ENCODE assay signal across 1 cellular context in the genomic region with DNA sequence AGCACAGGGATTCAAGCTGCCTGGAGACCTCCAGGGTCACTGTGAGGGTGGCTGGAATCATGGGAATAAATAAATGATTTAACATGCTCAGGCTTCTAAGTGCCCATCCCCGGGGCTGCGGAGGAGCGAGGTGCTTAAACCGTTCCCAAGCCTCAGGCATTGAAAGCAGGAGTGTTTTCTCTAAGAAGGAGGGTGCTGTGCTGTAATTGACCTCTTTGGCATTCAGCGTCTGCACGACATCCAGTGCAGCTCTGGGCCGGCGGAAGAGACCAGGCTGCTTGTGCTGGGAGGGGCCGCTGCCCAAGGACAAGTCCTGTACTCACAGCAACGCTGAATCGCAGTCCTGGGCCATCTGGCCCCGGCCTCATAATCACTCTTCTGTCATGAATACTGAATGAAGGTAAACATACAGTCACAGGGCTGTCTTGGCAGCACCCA.
TF ChIP-seq lines count a peak whose summit lies in the region.

No MANE protein-coding gene starts in this region.

TF ChIP-seq in HepG2, 621 proteins besides CTCF, POLR2A, EP300 and RAD21 (continued from another document and continues in another):
- TF ChIP-seq, protein P1, sequence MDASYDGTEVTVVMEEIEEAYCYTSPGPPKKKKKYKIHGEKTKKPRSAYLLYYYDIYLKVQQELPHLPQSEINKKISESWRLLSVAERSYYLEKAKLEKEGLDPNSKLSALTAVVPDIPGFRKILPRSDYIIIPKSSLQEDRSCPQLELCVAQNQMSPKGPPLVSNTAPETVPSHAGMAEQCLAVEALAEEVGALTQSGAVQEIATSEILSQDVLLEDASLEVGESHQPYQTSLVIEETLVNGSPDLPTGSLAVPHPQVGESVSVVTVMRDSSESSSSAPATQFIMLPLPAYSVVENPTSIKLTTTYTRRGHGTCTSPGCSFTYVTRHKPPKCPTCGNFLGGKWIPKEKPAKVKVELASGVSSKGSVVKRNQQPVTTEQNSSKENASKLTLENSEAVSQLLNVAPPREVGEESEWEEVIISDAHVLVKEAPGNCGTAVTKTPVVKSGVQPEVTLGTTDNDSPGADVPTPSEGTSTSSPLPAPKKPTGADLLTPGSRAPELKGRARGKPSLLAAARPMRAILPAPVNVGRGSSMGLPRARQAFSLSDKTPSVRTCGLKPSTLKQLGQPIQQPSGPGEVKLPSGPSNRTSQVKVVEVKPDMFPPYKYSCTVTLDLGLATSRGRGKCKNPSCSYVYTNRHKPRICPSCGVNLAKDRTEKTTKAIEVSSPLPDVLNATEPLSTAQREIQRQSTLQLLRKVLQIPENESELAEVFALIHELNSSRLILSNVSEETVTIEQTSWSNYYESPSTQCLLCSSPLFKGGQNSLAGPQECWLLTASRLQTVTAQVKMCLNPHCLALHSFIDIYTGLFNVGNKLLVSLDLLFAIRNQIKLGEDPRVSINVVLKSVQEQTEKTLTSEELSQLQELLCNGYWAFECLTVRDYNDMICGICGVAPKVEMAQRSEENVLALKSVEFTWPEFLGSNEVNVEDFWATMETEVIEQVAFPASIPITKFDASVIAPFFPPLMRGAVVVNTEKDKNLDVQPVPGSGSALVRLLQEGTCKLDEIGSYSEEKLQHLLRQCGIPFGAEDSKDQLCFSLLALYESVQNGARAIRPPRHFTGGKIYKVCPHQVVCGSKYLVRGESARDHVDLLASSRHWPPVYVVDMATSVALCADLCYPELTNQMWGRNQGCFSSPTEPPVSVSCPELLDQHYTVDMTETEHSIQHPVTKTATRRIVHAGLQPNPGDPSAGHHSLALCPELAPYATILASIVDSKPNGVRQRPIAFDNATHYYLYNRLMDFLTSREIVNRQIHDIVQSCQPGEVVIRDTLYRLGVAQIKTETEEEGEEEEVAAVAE (CRISPR knock-in tag; IDR thresholded peaks at IDR 0.05; ENCODE audit: borderline replicate concordance): no peak
- TF ChIP-seq HMG20A (CRISPR knock-in tag; IDR thresholded peaks at IDR 0.05; ENCODE audit: borderline replicate concordance): no peak
- TF ChIP-seq KDM1A (CRISPR knock-in tag; IDR thresholded peaks at IDR 0.05): no peak
- no peak for TF ChIP-seq RORA (CRISPR knock-in tag; IDR thresholded peaks at IDR 0.05)
- TF ChIP-seq FOXJ3 (CRISPR knock-in tag; IDR thresholded peaks at IDR 0.05; ENCODE audit: borderline replicate concordance): no peak
- TF ChIP-seq, protein P2, sequence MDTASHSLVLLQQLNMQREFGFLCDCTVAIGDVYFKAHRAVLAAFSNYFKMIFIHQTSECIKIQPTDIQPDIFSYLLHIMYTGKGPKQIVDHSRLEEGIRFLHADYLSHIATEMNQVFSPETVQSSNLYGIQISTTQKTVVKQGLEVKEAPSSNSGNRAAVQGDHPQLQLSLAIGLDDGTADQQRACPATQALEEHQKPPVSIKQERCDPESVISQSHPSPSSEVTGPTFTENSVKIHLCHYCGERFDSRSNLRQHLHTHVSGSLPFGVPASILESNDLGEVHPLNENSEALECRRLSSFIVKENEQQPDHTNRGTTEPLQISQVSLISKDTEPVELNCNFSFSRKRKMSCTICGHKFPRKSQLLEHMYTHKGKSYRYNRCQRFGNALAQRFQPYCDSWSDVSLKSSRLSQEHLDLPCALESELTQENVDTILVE (CRISPR knock-in tag; IDR thresholded peaks at IDR 0.05): no peak
- no peak for TF ChIP-seq PLRG1 (conservative IDR thresholded peaks at IDR 0.05)
- no peak for TF ChIP-seq YY1 (IDR thresholded peaks at IDR 0.05; ENCODE audit: insufficient read depth, insufficient replicate concordance, low read depth, low read length)
- TF ChIP-seq THAP11 (CRISPR knock-in tag; IDR thresholded peaks at IDR 0.05): no peak
- no peak for TF ChIP-seq JUNB (CRISPR knock-in tag; IDR thresholded peaks at IDR 0.05; ENCODE audit: borderline replicate concordance)
- TF ChIP-seq, protein P3, sequence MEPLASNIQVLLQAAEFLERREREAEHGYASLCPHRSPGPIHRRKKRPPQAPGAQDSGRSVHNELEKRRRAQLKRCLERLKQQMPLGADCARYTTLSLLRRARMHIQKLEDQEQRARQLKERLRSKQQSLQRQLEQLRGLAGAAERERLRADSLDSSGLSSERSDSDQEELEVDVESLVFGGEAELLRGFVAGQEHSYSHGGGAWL (CRISPR knock-in tag; IDR thresholded peaks at IDR 0.05): no peak
- no peak for TF ChIP-seq PCBP2 (optimal IDR thresholded peaks at IDR 0.05; ENCODE audit: low read depth, low read length, poor library complexity, severe bottlenecking)
- TF ChIP-seq ZSCAN9 (CRISPR knock-in tag; IDR thresholded peaks at IDR 0.05; ENCODE audit: borderline replicate concordance): no peak
- TF ChIP-seq ZFY (CRISPR knock-in tag; IDR thresholded peaks at IDR 0.05): 0 out of 2 replicates have a peak, but pooled peaks have one; percentile 25
- TF ChIP-seq MEIS2 (CRISPR knock-in tag; IDR thresholded peaks at IDR 0.05): peak; percentile 55; the same call in 1 of the 2 replicates
- TF ChIP-seq SOX6 (IDR thresholded peaks at IDR 0.05): no peak
- 0 out of 2 replicates have a peak, but pooled peaks have one; percentile 26 for TF ChIP-seq SOX6 (CRISPR knock-in tag; IDR thresholded peaks at IDR 0.05)
- TF ChIP-seq, protein P4, sequence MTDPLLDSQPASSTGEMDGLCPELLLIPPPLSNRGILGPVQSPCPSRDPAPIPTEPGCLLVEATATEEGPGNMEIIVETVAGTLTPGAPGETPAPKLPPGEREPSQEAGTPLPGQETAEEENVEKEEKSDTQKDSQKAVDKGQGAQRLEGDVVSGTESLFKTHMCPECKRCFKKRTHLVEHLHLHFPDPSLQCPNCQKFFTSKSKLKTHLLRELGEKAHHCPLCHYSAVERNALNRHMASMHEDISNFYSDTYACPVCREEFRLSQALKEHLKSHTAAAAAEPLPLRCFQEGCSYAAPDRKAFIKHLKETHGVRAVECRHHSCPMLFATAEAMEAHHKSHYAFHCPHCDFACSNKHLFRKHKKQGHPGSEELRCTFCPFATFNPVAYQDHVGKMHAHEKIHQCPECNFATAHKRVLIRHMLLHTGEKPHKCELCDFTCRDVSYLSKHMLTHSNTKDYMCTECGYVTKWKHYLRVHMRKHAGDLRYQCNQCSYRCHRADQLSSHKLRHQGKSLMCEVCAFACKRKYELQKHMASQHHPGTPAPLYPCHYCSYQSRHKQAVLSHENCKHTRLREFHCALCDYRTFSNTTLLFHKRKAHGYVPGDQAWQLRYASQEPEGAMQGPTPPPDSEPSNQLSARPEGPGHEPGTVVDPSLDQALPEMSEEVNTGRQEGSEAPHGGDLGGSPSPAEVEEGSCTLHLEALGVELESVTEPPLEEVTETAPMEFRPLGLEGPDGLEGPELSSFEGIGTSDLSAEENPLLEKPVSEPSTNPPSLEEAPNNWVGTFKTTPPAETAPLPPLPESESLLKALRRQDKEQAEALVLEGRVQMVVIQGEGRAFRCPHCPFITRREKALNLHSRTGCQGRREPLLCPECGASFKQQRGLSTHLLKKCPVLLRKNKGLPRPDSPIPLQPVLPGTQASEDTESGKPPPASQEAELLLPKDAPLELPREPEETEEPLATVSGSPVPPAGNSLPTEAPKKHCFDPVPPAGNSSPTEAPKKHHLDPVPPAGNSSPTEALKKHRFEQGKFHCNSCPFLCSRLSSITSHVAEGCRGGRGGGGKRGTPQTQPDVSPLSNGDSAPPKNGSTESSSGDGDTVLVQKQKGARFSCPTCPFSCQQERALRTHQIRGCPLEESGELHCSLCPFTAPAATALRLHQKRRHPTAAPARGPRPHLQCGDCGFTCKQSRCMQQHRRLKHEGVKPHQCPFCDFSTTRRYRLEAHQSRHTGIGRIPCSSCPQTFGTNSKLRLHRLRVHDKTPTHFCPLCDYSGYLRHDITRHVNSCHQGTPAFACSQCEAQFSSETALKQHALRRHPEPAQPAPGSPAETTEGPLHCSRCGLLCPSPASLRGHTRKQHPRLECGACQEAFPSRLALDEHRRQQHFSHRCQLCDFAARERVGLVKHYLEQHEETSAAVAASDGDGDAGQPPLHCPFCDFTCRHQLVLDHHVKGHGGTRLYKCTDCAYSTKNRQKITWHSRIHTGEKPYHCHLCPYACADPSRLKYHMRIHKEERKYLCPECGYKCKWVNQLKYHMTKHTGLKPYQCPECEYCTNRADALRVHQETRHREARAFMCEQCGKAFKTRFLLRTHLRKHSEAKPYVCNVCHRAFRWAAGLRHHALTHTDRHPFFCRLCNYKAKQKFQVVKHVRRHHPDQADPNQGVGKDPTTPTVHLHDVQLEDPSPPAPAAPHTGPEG (CRISPR knock-in tag; IDR thresholded peaks at IDR 0.05): no peak
- TF ChIP-seq ZNF703 (CRISPR knock-in tag; IDR thresholded peaks at IDR 0.05; ENCODE audit: borderline replicate concordance): no peak
- no peak for TF ChIP-seq YEATS4 (CRISPR knock-in tag; IDR thresholded peaks at IDR 0.05; ENCODE audit: borderline replicate concordance)
- no peak for TF ChIP-seq MED13 (CRISPR knock-in tag; IDR thresholded peaks at IDR 0.05)
- TF ChIP-seq AKAP8 (CRISPR knock-in tag; IDR thresholded peaks at IDR 0.05): no peak
- no peak for TF ChIP-seq NFKB2 (CRISPR knock-in tag; IDR thresholded peaks at IDR 0.05; ENCODE audit: borderline replicate concordance)
- TF ChIP-seq ATRX (CRISPR knock-in tag; IDR thresholded peaks at IDR 0.05; ENCODE audit: borderline replicate concordance): no peak
- no peak for TF ChIP-seq ZNF891 (CRISPR knock-in tag; IDR thresholded peaks at IDR 0.05)
- TF ChIP-seq, protein P5, sequence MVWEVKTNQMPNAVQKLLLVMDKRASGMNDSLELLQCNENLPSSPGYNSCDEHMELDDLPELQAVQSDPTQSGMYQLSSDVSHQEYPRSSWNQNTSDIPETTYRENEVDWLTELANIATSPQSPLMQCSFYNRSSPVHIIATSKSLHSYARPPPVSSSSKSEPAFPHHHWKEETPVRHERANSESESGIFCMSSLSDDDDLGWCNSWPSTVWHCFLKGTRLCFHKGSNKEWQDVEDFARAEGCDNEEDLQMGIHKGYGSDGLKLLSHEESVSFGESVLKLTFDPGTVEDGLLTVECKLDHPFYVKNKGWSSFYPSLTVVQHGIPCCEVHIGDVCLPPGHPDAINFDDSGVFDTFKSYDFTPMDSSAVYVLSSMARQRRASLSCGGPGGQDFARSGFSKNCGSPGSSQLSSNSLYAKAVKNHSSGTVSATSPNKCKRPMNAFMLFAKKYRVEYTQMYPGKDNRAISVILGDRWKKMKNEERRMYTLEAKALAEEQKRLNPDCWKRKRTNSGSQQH (CRISPR knock-in tag; IDR thresholded peaks at IDR 0.05; ENCODE audit: low read depth): no peak
- TF ChIP-seq, protein P6, sequence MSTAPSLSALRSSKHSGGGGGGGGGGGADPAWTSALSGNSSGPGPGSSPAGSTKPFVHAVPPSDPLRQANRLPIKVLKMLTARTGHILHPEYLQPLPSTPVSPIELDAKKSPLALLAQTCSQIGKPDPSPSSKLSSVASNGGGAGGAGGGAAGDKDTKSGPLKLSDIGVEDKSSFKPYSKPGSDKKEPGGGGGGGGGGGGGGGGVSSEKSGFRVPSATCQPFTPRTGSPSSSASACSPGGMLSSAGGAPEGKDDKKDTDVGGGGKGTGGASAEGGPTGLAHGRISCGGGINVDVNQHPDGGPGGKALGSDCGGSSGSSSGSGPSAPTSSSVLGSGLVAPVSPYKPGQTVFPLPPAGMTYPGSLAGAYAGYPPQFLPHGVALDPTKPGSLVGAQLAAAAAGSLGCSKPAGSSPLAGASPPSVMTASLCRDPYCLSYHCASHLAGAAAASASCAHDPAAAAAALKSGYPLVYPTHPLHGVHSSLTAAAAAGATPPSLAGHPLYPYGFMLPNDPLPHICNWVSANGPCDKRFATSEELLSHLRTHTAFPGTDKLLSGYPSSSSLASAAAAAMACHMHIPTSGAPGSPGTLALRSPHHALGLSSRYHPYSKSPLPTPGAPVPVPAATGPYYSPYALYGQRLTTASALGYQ (CRISPR knock-in tag; IDR thresholded peaks at IDR 0.05): no peak
- TF ChIP-seq, protein P7, sequence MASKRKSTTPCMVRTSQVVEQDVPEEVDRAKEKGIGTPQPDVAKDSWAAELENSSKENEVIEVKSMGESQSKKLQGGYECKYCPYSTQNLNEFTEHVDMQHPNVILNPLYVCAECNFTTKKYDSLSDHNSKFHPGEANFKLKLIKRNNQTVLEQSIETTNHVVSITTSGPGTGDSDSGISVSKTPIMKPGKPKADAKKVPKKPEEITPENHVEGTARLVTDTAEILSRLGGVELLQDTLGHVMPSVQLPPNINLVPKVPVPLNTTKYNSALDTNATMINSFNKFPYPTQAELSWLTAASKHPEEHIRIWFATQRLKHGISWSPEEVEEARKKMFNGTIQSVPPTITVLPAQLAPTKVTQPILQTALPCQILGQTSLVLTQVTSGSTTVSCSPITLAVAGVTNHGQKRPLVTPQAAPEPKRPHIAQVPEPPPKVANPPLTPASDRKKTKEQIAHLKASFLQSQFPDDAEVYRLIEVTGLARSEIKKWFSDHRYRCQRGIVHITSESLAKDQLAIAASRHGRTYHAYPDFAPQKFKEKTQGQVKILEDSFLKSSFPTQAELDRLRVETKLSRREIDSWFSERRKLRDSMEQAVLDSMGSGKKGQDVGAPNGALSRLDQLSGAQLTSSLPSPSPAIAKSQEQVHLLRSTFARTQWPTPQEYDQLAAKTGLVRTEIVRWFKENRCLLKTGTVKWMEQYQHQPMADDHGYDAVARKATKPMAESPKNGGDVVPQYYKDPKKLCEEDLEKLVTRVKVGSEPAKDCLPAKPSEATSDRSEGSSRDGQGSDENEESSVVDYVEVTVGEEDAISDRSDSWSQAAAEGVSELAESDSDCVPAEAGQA (IDR thresholded peaks at IDR 0.05; ENCODE audit: low read depth): no peak
- TF ChIP-seq, protein P7 (CRISPR knock-in tag; IDR thresholded peaks at IDR 0.05; ENCODE audit: borderline replicate concordance): no peak
- TF ChIP-seq ZNF563 (CRISPR knock-in tag; IDR thresholded peaks at IDR 0.05): no peak
- TF ChIP-seq, protein P8, sequence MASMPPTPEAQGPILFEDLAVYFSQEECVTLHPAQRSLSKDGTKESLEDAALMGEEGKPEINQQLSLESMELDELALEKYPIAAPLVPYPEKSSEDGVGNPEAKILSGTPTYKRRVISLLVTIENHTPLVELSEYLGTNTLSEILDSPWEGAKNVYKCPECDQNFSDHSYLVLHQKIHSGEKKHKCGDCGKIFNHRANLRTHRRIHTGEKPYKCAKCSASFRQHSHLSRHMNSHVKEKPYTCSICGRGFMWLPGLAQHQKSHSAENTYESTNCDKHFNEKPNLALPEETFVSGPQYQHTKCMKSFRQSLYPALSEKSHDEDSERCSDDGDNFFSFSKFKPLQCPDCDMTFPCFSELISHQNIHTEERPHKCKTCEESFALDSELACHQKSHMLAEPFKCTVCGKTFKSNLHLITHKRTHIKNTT (CRISPR knock-in tag; IDR thresholded peaks at IDR 0.05): no peak
- TF ChIP-seq HNF4G (IDR thresholded peaks at IDR 0.05; ENCODE audit: borderline replicate concordance, low read depth, low read length): no peak
- no peak for TF ChIP-seq HNF4G (CRISPR knock-in tag; IDR thresholded peaks at IDR 0.05; ENCODE audit: borderline replicate concordance, low read depth)
